9 cellular contexts compared by ENCODE assay signal in genomic region chr1:86018311-86018923, GRCh38.
DNase-seq lines count a peak whose midpoint lies in the region; ATAC-seq and TF ChIP-seq lines count a peak whose summit lies in the region.
"Had no signal": no experiment of that assay in that cellular context is flagged by ENCODE, and none has a peak within 500 bp of the region (broad histone marks: within the 10 kb centered on the region; RNA-seq: fewer than 3 reads in every experiment).

No MANE protein-coding gene starts in this region.

- no peaks in the 10 kb centered on the region for H3K9me3 Mint-ChIP-seq in stimulated activated memory B cell treated with anti-CD40 and anti-IgM and Interleukin-4, amounts not matched to agents 10 μg/mL and 1 μg/mL and 100 μg/mL, for 72 hours
- H3K9me3 Mint-ChIP-seq: activated naive CD8-positive, alpha-beta T cell treated with anti-CD3 and anti-CD28 coated beads, Interleukin-2, amount 10 ng/mL, durations not matched to agents 7 days and 5 days had no signal

- no peak overlapping the region for H3K4me3 ChIP-seq in SU-DHL-6 (ENCODE audit: insufficient read depth, low read length, poor library complexity, severe bottlenecking)

- H3K9me3 ChIP-seq in SU-DHL-6 (ENCODE audit: insufficient read depth, low read length): no peaks in the 10 kb centered on the region

- H3K9ac ChIP-seq in SU-DHL-6 (ENCODE audit: low read length): no peak overlapping the region

- ATAC-seq in GM19468 (IDR thresholded peaks at IDR 0.05; ENCODE audit: extremely low read depth, unreplicated experiment): peak; percentile 62
- no peak for ATAC-seq in stimulated activated memory B cell treated with anti-CD40 and anti-IgM and Interleukin-4, amounts not matched to agents 10 μg/mL and 1 μg/mL and 100 μg/mL, for 72 hours

- H3K27me3 Mint-ChIP-seq in stimulated activated memory B cell treated with anti-CD40 and anti-IgM and Interleukin-4, amounts not matched to agents 10 μg/mL and 1 μg/mL and 100 μg/mL, for 72 hours: no peaks in the 10 kb centered on the region

- H4K20me1 ChIP-seq in SU-DHL-6 (ENCODE audit: low read depth, low read length): no peaks in the 10 kb centered on the region

- H3K27me3 ChIP-seq in SU-DHL-6 (ENCODE audit: low read length): no peaks in the 10 kb centered on the region

- no peaks in the 10 kb centered on the region for H3F3A ChIP-seq in SU-DHL-6 (ENCODE audit: insufficient read depth)

- DNase-seq in NCI-H2171 treated with DMSO at 0.1 percent for 48 hours (lab: John Stamatoyannopoulos, UW): peak; percentile 35
- no peak for DNase-seq in NCI-H2171 (lab: John Stamatoyannopoulos, UW)
- DNase-seq in HuH-7.5 (ENCODE audit: low spot score): peak; percentile 4
- peak; percentile 22 for DNase-seq in globus pallidus (ENCODE audit: low spot score)
- peak; percentile 12 for DNase-seq in stromal cell of bone marrow (ENCODE audit: low read depth)
- DNase-seq: activated naive CD8-positive, alpha-beta T cell treated with anti-CD3 and anti-CD28 coated beads, Interleukin-2, amount 10 ng/mL, durations not matched to agents 7 days and 5 days had no signal

- no peak overlapping the region for H3K27ac ChIP-seq in SU-DHL-6 (ENCODE audit: low read depth, low read length)

- H3K36me3 Mint-ChIP-seq in stimulated activated memory B cell treated with anti-CD40 and anti-IgM and Interleukin-4, amounts not matched to agents 10 μg/mL and 1 μg/mL and 100 μg/mL, for 72 hours: no peaks in the 10 kb centered on the region
- H3K36me3 Mint-ChIP-seq: activated naive CD8-positive, alpha-beta T cell treated with anti-CD3 and anti-CD28 coated beads, Interleukin-2, amount 10 ng/mL, durations not matched to agents 7 days and 5 days had no signal

- H3K27ac Mint-ChIP-seq in stimulated activated memory B cell treated with anti-CD40 and anti-IgM and Interleukin-4, amounts not matched to agents 10 μg/mL and 1 μg/mL and 100 μg/mL, for 72 hours: no peak overlapping the region
- H3K27ac Mint-ChIP-seq: activated naive CD8-positive, alpha-beta T cell treated with anti-CD3 and anti-CD28 coated beads, Interleukin-2, amount 10 ng/mL, durations not matched to agents 7 days and 5 days had no signal

- no peaks in the 10 kb centered on the region for H3K4me1 Mint-ChIP-seq in stimulated activated memory B cell treated with anti-CD40 and anti-IgM and Interleukin-4, amounts not matched to agents 10 μg/mL and 1 μg/mL and 100 μg/mL, for 72 hours
- H3K4me1 Mint-ChIP-seq: activated naive CD8-positive, alpha-beta T cell treated with anti-CD3 and anti-CD28 coated beads, Interleukin-2, amount 10 ng/mL, durations not matched to agents 7 days and 5 days had no signal

- no peak overlapping the region for H3K4me2 ChIP-seq in SU-DHL-6 (ENCODE audit: low read depth, low read length, poor library complexity, severe bottlenecking)

- peak; percentile 91 for TF ChIP-seq CTCF in SU-DHL-6 (IDR thresholded peaks at IDR 0.05; ENCODE audit: insufficient read depth, low read length, poor library complexity, severe bottlenecking)

- H3K79me2 ChIP-seq in SU-DHL-6 (ENCODE audit: insufficient read depth, low read length): no peaks in the 10 kb centered on the region

- H2AFZ ChIP-seq in SU-DHL-6 (ENCODE audit: low read depth, low read length, severe bottlenecking): no peak overlapping the region

- no peak overlapping the region for H3K4me3 Mint-ChIP-seq in stimulated activated memory B cell treated with anti-CD40 and anti-IgM and Interleukin-4, amounts not matched to agents 10 μg/mL and 1 μg/mL and 100 μg/mL, for 72 hours
- H3K4me3 Mint-ChIP-seq: activated naive CD8-positive, alpha-beta T cell treated with anti-CD3 and anti-CD28 coated beads, Interleukin-2, amount 10 ng/mL, durations not matched to agents 7 days and 5 days had no signal

- no peaks in the 10 kb centered on the region for H3K9me2 ChIP-seq in SU-DHL-6 (replicated peaks; ENCODE audit: insufficient read depth, low read length)

- no peaks in the 10 kb centered on the region for H3K36me3 ChIP-seq in SU-DHL-6 (ENCODE audit: low read length)
